In the genomic region with DNA sequence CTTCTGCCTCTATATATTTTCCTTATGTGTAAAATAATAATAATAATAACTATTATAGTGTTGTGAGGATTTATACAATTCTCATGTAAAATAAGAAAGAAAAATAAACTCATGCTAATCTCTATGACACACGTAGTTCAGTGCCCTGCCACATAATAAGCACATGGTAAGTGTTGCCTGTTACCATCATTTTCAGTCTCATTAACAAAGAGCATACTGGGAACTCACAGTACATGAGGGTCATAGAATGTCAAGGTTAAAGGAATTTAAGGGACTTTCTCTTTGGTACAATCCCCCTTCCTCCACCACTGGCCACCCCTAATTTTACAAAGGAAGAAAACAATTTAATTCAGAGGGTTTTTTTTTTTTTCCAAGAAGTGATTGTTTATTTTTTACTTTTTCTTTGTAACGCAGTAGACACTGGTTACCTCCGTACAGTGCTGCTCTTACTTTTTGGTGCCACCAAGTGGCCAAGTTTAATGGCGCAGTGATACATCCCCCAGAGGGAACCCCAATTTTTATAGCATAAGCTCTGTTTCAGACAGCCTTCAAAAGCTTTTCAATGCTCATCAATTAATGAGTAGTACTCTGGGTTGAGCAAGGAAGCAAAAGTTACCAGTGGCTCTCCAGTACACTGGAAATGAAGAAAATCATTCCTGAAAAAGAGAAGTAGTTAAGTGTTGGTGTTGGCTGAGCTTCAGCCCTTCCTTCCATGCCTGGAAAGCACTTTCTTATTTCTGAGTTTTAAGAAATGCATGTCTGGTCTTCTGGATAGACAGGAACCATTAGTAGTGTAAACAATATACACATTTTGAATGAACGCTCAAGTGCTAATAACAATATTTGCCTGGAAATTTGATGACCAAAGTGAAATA, we compare ENCODE assay signal across 8 cellular contexts.
DNase-seq lines count a peak whose midpoint lies in the region; ATAC-seq lines count a peak whose summit lies in the region.

No MANE protein-coding gene starts in this region.

- H3K9me3 ChIP-seq in CD4-positive, CD25-positive, alpha-beta regulatory T cell (ENCODE audit: control insufficient read depth in 2 of 2, low read length in 2 of 2), result no peaks in the 10 kb centered on the region

- H3K4me1 Mint-ChIP-seq in CD4-positive, CD25-positive, alpha-beta regulatory T cell, result peaks cover 0 to 10% (median 4%) of the 10 kb centered on the region in 4 donors

- H3K27me3 ChIP-seq in CD4-positive, CD25-positive, alpha-beta regulatory T cell (ENCODE audit: control insufficient read depth, insufficient read depth, low read length), result peaks cover 2% of the 10 kb centered on the region

- intact Hi-C loops in left cardiac atrium (cut with DNase I), result loop anchor here in 1 of 2 donors (5.0 kb wide), 1 partner anchor 376 kb away; no protein-coding TSS in a partner anchor

- peak overlapping the region; percentile 51 for H3K4me3 ChIP-seq in CD4-positive, CD25-positive, alpha-beta regulatory T cell (ENCODE audit: low read depth, low read length)

- ATAC-seq in CD4-positive, CD25-positive, alpha-beta regulatory T cell (ENCODE audit: low read depth in 2 of 2), result peak; percentile 89
- peak; percentile 90 for ATAC-seq in GM19025 (IDR thresholded peaks at IDR 0.05; ENCODE audit: low read depth, unreplicated experiment)
- ATAC-seq in HG03159 (IDR thresholded peaks at IDR 0.05; ENCODE audit: unreplicated experiment), result peak; percentile 98
- peak; percentile 72 to 77 for ATAC-seq in left cardiac atrium

- peak; percentile 6 to 84 (median 41) for DNase-seq in CD4-positive, CD25-positive, alpha-beta regulatory T cell
- DNase-seq in RPMI7951 (ENCODE audit: low read depth), result peak; percentile 65
- peak; percentile 31 for DNase-seq in activated gamma-delta T cell treated with anti-CD3 and anti-CD28 coated beads, Interleukin-2, amount 50 U/mL, for 16 hours (ENCODE audit: low read depth)
- DNase-seq in left cardiac atrium, result peak; percentile 26
- peak; percentile 31 to 56 for DNase-seq in stimulated activated CD4-positive, alpha-beta T cell treated with anti-CD3 and anti-CD28 coated beads, Interleukin-12 subunit alpha, Interleukin-12 subunit beta, amount 100 ng/mL, for 24 hours (ENCODE audit: low read depth in 2 of 2)
- no peak for DNase-seq in MV-4-11 (lab: John Stamatoyannopoulos, UW)

- peaks cover 3% of the 10 kb centered on the region for H3K27me3 Mint-ChIP-seq in CD4-positive, CD25-positive, alpha-beta regulatory T cell

- H3K36me3 Mint-ChIP-seq in CD4-positive, CD25-positive, alpha-beta regulatory T cell, result no peaks in the 10 kb centered on the region

- H3K27ac ChIP-seq in CD4-positive, CD25-positive, alpha-beta regulatory T cell (ENCODE audit: insufficient read depth, low read length, poor library complexity, severe bottlenecking), result no peak overlapping the region

- peak overlapping the region in 2 of 4 donors; percentile 43 to 57 for H3K4me3 Mint-ChIP-seq in CD4-positive, CD25-positive, alpha-beta regulatory T cell

- no peak overlapping the region for H3K27ac Mint-ChIP-seq in CD4-positive, CD25-positive, alpha-beta regulatory T cell

- H3K4me1 ChIP-seq in CD4-positive, CD25-positive, alpha-beta regulatory T cell (ENCODE audit: control insufficient read depth, insufficient read depth, low read length, poor library complexity, severe bottlenecking), result peaks cover 3% of the 10 kb centered on the region

- H3K36me3 ChIP-seq in CD4-positive, CD25-positive, alpha-beta regulatory T cell (ENCODE audit: control insufficient read depth, insufficient read depth, low read length), result no peaks in the 10 kb centered on the region

- H3K9me3 Mint-ChIP-seq in CD4-positive, CD25-positive, alpha-beta regulatory T cell, result peaks cover 0 to 1% (median 0%) of the 10 kb centered on the region in 7 donors
